In the genomic region with DNA sequence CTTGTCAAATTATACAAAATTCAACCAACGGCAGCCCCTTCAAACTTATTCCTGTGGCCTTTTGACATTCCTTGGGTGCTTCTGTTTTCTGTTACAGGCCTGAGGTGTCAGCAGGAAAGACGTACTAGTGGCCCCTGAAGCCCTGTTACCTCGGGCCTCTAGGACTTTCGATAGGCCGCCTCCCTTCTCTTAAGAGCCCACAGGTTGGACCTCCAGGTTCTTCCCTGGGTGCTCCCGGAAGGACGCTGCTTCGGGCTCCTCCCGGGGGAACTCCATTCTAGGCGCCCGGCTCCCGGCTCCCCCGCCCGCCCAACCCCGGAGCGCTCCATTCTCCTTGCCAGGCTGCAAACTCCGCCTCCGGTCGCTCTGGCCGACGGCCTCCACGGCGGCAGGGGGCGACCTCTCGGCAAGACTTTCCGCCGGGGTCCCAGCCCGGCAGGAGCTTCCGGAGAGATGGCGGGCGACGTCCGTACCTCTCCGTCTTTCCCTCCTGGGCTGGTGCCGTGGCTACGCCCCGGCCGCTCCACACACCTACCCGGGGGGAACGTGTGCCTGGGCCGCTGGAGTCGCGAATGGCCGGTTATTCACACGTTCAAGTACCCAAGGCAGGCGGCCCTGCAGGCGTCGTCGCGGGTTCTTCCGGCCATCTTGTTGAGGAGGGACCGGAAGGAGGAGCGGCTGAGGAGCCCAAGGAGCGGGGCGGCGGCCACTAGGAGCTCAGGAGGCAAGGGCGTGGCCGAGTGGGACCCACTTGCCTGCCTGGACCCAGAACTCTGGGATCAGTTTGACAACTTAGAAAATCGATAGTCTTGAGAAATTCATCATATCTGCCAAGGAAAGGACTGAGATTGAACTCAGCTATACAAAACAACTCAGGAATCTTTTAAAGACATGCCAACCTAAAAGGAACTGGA, we compare ENCODE assay signal across 1 cellular context.
A peak's percentile ranks its signal among the peaks of the same experiment; 100 is the strongest.
TF ChIP-seq lines count a peak whose summit lies in the region.

No MANE protein-coding gene starts in this region.

TF ChIP-seq in GM12878, 131 proteins besides CTCF, POLR2A, EP300 and RAD21 (continued from another document):
- TF ChIP-seq ETV6 (conservative IDR thresholded peaks at IDR 0.05 in 1 of 2, IDR thresholded peaks at IDR 0.05 in 1 of 2; ENCODE audit: borderline replicate concordance in 1 of 2, low read depth in 1 of 2) (peak in 1 of 2 experiments; percentile 50; a peak in 1 of 4 replicates), ZNF207 (IDR thresholded peaks at IDR 0.05; ENCODE audit: borderline replicate concordance) (peak; percentile 75; the same call in 1 of the 2 replicates), PML (IDR thresholded peaks at IDR 0.05; ENCODE audit: low read length) (0 out of 2 replicates have a peak, but pooled peaks have one; percentile 55), WRNIP1 (IDR thresholded peaks at IDR 0.05; ENCODE audit: borderline replicate concordance, low read depth, low read length) (no peak), SREBF1 (IDR thresholded peaks at IDR 0.05; ENCODE audit: low read length) (no peak), PAX8 (IDR thresholded peaks at IDR 0.05) (no peak), CHD2 (IDR thresholded peaks at IDR 0.05; ENCODE audit: borderline replicate concordance, low read depth, low read length) (0 out of 2 replicates have a peak, but pooled peaks have one; percentile 45), MEF2A (IDR thresholded peaks at IDR 0.05; ENCODE audit: insufficient read depth, low read depth, low read length) (peak; percentile 43; the same call in 1 of the 2 replicates), ZNF217 (IDR thresholded peaks at IDR 0.05) (peak; percentile 85; the same call in 1 of the 2 replicates)
- TF ChIP-seq, protein P1, sequence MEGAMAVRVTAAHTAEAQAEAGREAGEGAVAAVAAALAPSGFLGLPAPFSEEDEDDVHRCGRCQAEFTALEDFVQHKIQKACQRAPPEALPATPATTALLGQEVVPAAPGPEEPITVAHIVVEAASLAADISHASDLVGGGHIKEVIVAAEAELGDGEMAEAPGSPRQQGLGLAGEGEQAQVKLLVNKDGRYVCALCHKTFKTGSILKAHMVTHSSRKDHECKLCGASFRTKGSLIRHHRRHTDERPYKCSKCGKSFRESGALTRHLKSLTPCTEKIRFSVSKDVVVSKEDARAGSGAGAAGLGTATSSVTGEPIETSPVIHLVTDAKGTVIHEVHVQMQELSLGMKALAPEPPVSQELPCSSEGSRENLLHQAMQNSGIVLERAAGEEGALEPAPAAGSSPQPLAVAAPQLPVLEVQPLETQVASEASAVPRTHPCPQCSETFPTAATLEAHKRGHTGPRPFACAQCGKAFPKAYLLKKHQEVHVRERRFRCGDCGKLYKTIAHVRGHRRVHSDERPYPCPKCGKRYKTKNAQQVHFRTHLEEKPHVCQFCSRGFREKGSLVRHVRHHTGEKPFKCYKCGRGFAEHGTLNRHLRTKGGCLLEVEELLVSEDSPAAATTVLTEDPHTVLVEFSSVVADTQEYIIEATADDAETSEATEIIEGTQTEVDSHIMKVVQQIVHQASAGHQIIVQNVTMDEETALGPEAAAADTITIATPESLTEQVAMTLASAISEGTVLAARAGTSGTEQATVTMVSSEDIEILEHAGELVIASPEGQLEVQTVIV (IDR thresholded peaks at IDR 0.05; ENCODE audit: borderline replicate concordance, partially characterized antibody) = peak; percentile 53
- TF ChIP-seq, protein P2, sequence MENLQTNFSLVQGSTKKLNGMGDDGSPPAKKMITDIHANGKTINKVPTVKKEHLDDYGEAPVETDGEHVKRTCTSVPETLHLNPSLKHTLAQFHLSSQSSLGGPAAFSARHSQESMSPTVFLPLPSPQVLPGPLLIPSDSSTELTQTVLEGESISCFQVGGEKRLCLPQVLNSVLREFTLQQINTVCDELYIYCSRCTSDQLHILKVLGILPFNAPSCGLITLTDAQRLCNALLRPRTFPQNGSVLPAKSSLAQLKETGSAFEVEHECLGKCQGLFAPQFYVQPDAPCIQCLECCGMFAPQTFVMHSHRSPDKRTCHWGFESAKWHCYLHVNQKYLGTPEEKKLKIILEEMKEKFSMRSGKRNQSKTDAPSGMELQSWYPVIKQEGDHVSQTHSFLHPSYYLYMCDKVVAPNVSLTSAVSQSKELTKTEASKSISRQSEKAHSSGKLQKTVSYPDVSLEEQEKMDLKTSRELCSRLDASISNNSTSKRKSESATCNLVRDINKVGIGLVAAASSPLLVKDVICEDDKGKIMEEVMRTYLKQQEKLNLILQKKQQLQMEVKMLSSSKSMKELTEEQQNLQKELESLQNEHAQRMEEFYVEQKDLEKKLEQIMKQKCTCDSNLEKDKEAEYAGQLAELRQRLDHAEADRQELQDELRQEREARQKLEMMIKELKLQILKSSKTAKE (IDR thresholded peaks at IDR 0.05; ENCODE audit: low read depth, poor library complexity, severe bottlenecking) = no peak
